Comparison of ENCODE assay signal across 33 cellular contexts in genomic region chr4:174635732-174636131, GRCh38.
"Had no signal": no experiment of that assay in that cellular context is flagged by ENCODE, and none has a peak within 500 bp of the region (broad histone marks: within the 10 kb centered on the region; RNA-seq: fewer than 3 reads in every experiment).

No MANE protein-coding gene starts in this region.

- FAIRE-seq: astrocyte, bronchial epithelial cell had no signal

- H3K4me1 ChIP-seq: adrenal gland, ascending aorta, body of pancreas, breast epithelium had no signal

- DNase-seq: activated effector memory CD4-positive, alpha-beta T cell treated with anti-CD3 and anti-CD28 coated beads, Interleukin-2, amount 50 U/mL, for 16 hours; activated gamma-delta T cell; activated gamma-delta T cell treated with Interleukin-2 at 50 U/mL for 16 hours; activated naive CD4-positive, alpha-beta T cell; activated naive CD4-positive, alpha-beta T cell treated with anti-CD3 and anti-CD28 coated beads for 36 hours; activated naive CD4-positive, alpha-beta T cell treated with anti-CD3 and anti-CD28 coated beads, Interleukin-2, amount 10 ng/mL, durations not matched to agents 7 days and 5 days; activated naive CD4-positive, alpha-beta T cell treated with anti-CD3 and anti-CD28 coated beads, Interleukin-2, amount 50 U/mL, for 16 hours; activated naive CD4-positive, alpha-beta T cell treated with Interleukin-2 at 50 U/mL for 16 hours; activated naive CD8-positive, alpha-beta T cell treated with anti-CD3 and anti-CD28 coated beads for 36 hours; activated naive CD8-positive, alpha-beta T cell treated with anti-CD3 and anti-CD28 coated beads, Interleukin-2, amount 10 ng/mL, durations not matched to agents 7 days and 5 days; activated naive CD8-positive, alpha-beta T cell treated with anti-CD3 and anti-CD28 coated beads, Interleukin-2, amount 50 U/mL, for 24 hours; activated T-cell treated with anti-CD3 and anti-CD28 coated beads, Interleukin-2, amount 50 U/mL, for 1 hour; activated T-cell treated with anti-CD3 and anti-CD28 coated beads, Interleukin-2, amount 50 U/mL, for 24 hours; activated T-cell treated with anti-CD3 and anti-CD28 coated beads, Interleukin-2, amount 50 U/mL, for 4 hours; activated T-cell treated with anti-CD3 and anti-CD28 coated beads, Interleukin-2, amount 50 U/mL, for 48 hours; activated T-cell treated with anti-CD3 and anti-CD28 coated beads, Interleukin-2, amount 50 U/mL, for 72 hours; adrenal gland; amniotic stem cell; amygdala; anterior cingulate cortex; aorta; body of pancreas; brain microvascular endothelial cell; caudate nucleus; central memory CD4-positive, alpha-beta T cell; cerebellar nuclear complex had no signal

- ATAC-seq: activated naive CD4-positive, alpha-beta T cell treated with anti-CD3 and anti-CD28 coated beads, Interleukin-2, amount 50 U/mL, for 72 hours; activated naive CD8-positive, alpha-beta T cell treated with anti-CD3 and anti-CD28 coated beads, Interleukin-2, amount 50 U/mL, for 24 hours; activated T-cell treated with anti-CD3 and anti-CD28 coated beads, Interleukin-2, amount 50 U/mL, for 4 hours; activated T-cell treated with anti-CD3 and anti-CD28 coated beads, Interleukin-2, amount 50 U/mL, for 72 hours; activated T-helper 17 cell treated with anti-CD3 and anti-CD28 coated beads, Interleukin-2, amount 50 U/mL, for 72 hours; body of pancreas had no signal

- H3K9me3 ChIP-seq: adrenal gland, ascending aorta, body of pancreas, breast epithelium had no signal

- H3K27me3 ChIP-seq: adrenal gland, ascending aorta, body of pancreas, brain microvascular endothelial cell, breast epithelium, cardiac muscle cell had no signal

- H3K36me3 ChIP-seq: adrenal gland, ascending aorta, brain microvascular endothelial cell, breast epithelium, cardiac muscle cell had no signal

- H3K27ac ChIP-seq: adrenal gland, ascending aorta, body of pancreas, brain microvascular endothelial cell, breast epithelium, cardiac muscle cell had no signal

- H3K4me3 ChIP-seq: adrenal gland, ascending aorta, body of pancreas, breast epithelium, cardiac muscle cell had no signal
